In the genomic region with DNA sequence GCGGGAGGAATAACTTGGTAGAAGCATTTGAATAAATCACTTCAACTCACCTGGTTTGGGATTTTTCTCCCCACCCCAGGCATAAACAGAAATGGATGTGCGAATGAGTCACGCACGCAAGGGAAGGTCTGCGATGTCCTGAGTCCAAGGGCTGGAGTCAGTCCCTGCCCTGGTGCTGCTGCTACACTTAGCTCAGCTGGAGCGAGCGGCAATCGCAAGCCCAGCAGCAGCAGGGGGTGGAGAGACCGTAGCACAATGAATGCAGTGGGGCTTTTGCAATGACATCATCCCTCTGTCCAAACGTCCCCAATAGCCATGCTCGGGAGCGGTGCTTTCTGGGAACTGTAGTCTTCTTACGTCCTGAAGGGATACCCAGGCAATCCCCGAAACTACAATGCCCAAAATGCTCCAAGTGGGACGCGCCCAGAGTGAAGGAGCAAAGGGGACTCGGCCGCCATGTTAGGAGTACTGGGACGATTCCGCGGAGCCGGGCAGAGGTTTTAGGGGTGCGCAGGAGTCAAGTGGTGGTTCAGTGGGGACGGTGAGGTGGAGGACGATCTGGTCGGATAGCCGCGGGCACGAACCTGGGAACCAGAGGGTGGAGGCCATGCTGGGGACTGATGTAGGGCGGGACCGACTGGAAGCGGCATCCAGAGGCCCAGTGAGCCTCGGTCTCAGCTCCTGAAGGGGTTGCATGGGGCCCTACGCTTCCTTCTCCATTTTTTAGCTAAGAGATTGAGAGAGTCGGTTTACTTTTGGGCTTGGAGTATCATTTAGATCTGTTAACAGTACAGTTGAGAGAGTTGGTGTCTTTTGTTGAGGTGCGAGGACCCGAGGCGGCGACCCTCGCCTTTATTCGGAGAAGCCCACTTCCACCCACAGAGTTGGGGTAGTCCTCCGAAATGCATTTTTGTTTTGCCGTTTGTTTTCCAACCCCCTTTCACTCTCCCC, we compare ENCODE assay signal across 8 cellular contexts. TPM values are rescaled to one million over a fixed set of nuclear protein-coding genes. Genes with fewer than 3 reads are reported as not detected.
DNase-seq lines count a peak whose midpoint lies in the region; ATAC-seq and TF ChIP-seq lines count a peak whose summit lies in the region.

A gene with protein sequence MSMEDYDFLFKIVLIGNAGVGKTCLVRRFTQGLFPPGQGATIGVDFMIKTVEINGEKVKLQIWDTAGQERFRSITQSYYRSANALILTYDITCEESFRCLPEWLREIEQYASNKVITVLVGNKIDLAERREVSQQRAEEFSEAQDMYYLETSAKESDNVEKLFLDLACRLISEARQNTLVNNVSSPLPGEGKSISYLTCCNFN (minus strand): TSS at position 257 of the 951 bp plus-strand sequence. CDS start 74,581 bp downstream, outside the sequence.

- H3K27me3 Mint-ChIP-seq in endothelial cell (ENCODE audit: unreplicated experiment) = peaks cover 3% of the 10 kb centered on the region

- no peak within 1 kb of the TSS for H3K4me3 Mint-ChIP-seq in endothelial cell (ENCODE audit: unreplicated experiment)

- H3K27ac ChIP-seq in mesodermal cell (ENCODE audit: low read depth, low read length, severe bottlenecking) = peak within 1 kb of the TSS; percentile 93

- H3K9me3 Mint-ChIP-seq in endothelial cell (ENCODE audit: unreplicated experiment) = no peaks in the 10 kb centered on the region

- peaks cover 6% of the 10 kb centered on the region for H3K36me3 Mint-ChIP-seq in endothelial cell (ENCODE audit: low read depth, unreplicated experiment)

- peaks cover 35% of the 10 kb centered on the region for H3K36me3 ChIP-seq in mesodermal cell (ENCODE audit: control insufficient read depth, insufficient read depth, low read length)

- in situ Hi-C loops in Caki2 (cut with HindIII; ENCODE audit: low pct_unique_long_range_greater_than_20kb, low sequenced_read_pairs) = no loop called here

- H3K4me3 ChIP-seq in mesodermal cell (ENCODE audit: extremely low read depth, insufficient read depth, low read length, poor library complexity, severe bottlenecking) = peak within 1 kb of the TSS; percentile 69

- DNase-seq in Caki2 (ENCODE audit: low read depth) = peak; percentile 96
- DNase-seq in HUDEP-2 (lab: John Stamatoyannopoulos, UW; ENCODE audit: unreplicated experiment in 76 of 76) = peak; percentile 30 to 98 (median 94)
- peak; percentile 94 for DNase-seq in NOMO-1 treated with dmso at 0.1 percent for 144 hours (lab: John Stamatoyannopoulos, UW; ENCODE audit: unreplicated experiment)
- DNase-seq in activated CD8-positive, alpha-beta memory T cell treated with anti-CD3 and anti-CD28 coated beads, Interleukin-2, amount 50 U/mL, for 1 hour (ENCODE audit: extremely low read depth) = peak; percentile 94
- DNase-seq in endothelial cell (ENCODE audit: low spot score) = peak; percentile 86
- peak; percentile 80 to 92 for DNase-seq in stimulated activated CD8-positive, alpha-beta memory T cell treated with anti-CD3 and anti-CD28 coated beads, Interleukin-15, amount 100 ng/mL, for 4 hours (ENCODE audit: low read depth in 2 of 2)

- peaks cover 15% of the 10 kb centered on the region for H3K4me1 ChIP-seq in mesodermal cell (ENCODE audit: control insufficient read depth, insufficient read depth, low read length, poor library complexity, severe bottlenecking)

- peak; percentile 92 for ATAC-seq in GM21390 (IDR thresholded peaks at IDR 0.05; ENCODE audit: unreplicated experiment)

- no peaks in the 10 kb centered on the region for H3K9me3 ChIP-seq in mesodermal cell (ENCODE audit: control insufficient read depth, low read length)

- WGBS in mesodermal cell (ENCODE audit: insufficient coverage in 2 of 2), 2 experiments = 0% methylated on average over 30 of the region's 43 CpGs

- H3K27ac Mint-ChIP-seq in endothelial cell (ENCODE audit: unreplicated experiment) = no peak within 1 kb of the TSS

- peaks cover 42% of the 10 kb centered on the region for H3K4me1 Mint-ChIP-seq in endothelial cell (ENCODE audit: unreplicated experiment)

- no peak for TF ChIP-seq CTCF in endothelial cell (IDR thresholded peaks at IDR 0.05; ENCODE audit: unreplicated experiment)

RNA-seq across cellular contexts. Expression of the gene that starts here (rescaled TPM):
- total RNA-seq in Caki2 (2014; rRNA removed; shearing (Covaris generic); ENCODE audit: low replicate concordance) = 3.2 and 5.6 TPM in 2 replicates
- 18.6 TPM for total RNA-seq in endothelial cell (ENCODE audit: unreplicated experiment)
- 11.5 TPM for polyA plus RNA-seq in mesodermal cell (2013, experiment 1 of 2)
- 7.6 TPM for polyA plus RNA-seq in mesodermal cell (2013, experiment 2 of 2)

Comparison
In these comparisons a context has a peak if more than half of its experiments do, and no peak if none do; other contexts are left out.
1. Peak in every context shown above with its lines: DNase-seq, ATAC-seq, H3K4me3 ChIP-seq and H3K27ac ChIP-seq.